25 cellular contexts compared by ENCODE assay signal in the genomic region with DNA sequence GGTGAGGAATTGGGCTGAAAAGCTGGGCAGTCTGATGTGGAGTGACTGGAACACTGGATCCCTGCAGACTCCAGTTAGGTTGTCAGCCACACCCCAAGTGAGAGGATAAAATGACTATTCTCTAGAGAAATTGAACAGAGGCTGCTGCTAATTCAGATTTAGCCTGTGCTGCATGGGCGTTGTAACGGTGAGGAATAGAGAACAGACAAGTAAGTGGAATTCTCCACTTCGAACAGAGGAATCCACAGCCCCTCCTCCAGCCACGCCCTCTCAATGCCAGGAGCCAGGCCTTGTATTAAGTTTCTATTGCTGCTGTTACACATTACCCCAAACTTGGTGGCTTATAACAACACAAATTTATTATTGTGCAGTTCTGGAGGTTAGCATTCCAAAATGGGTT.
"Had no signal": no experiment of that assay in that cellular context is flagged by ENCODE, and none has a peak within 500 bp of the region (broad histone marks: within the 10 kb centered on the region; RNA-seq: fewer than 3 reads in every experiment).

No MANE protein-coding gene starts in this region.

- H3K4me2 ChIP-seq: neural progenitor cell had no signal

- DNase-seq: naive thymus-derived CD4-positive, alpha-beta T cell; natural killer cell; occipital lobe; pancreas; right lobe of liver; sigmoid colon; small intestine; spleen; stimulated activated CD4-positive, alpha-beta T cell treated with anti-CD3 and anti-CD28 coated beads, Interleukin-12 subunit alpha, Interleukin-12 subunit beta, amount 100 ng/mL, for 4 hours; stimulated activated CD4-positive, alpha-beta T cell treated with anti-CD3 and anti-CD28 coated beads, Interleukin-1b, Interleukin-23, amount 100 ng/mL, for 48 hours; stimulated activated CD4-positive, alpha-beta T cell treated with anti-CD3 and anti-CD28 coated beads, Interleukin-4, amount 100 ng/mL, for 1 hour; stimulated activated CD4-positive, alpha-beta T cell treated with anti-CD3 and anti-CD28 coated beads, Interleukin-4, amount 100 ng/mL, for 4 hours; stimulated activated CD8-positive, alpha-beta memory T cell treated with anti-CD3 and anti-CD28 coated beads, Interleukin-4, amount 100 ng/mL, for 48 hours; stimulated activated naive CD4-positive, alpha-beta T cell; stimulated activated naive CD8-positive, alpha-beta T cell treated with anti-CD3 and anti-CD28 coated beads, Interleukin-15, amount 100 ng/mL, for 72 hours; stimulated activated naive CD8-positive, alpha-beta T cell treated with anti-CD3 and anti-CD28 coated beads, Interleukin-15, Interleukin-2, amounts not matched to agents 100 U/mL and 50 U/mL, for 24 hours; substantia nigra; testis; tibial artery; transverse colon; upper lobe of right lung; uterus had no signal

- H3K4me3 ChIP-seq: neural progenitor cell, pancreas, prostate gland, right lobe of liver, sigmoid colon, spleen, suprapubic skin, testis, tibial artery, transverse colon, upper lobe of right lung, uterus had no signal

- H3K27me3 ChIP-seq: neural progenitor cell, pancreas, right lobe of liver, sigmoid colon, spleen, suprapubic skin, testis, tibial artery, transverse colon, upper lobe of right lung, uterus had no signal

- H3K27ac ChIP-seq: neural progenitor cell, pancreas, prostate gland, right lobe of liver, sigmoid colon, spleen, suprapubic skin, testis, tibial artery, transverse colon, upper lobe of right lung, uterus had no signal

- H3K9me3 ChIP-seq: pancreas, prostate gland, right lobe of liver, sigmoid colon, suprapubic skin, testis, tibial artery, transverse colon, upper lobe of right lung, uterus had no signal

- H3K9ac ChIP-seq: neural progenitor cell had no signal

- H3K36me3 ChIP-seq: neural progenitor cell, pancreas, prostate gland, right lobe of liver, sigmoid colon, spleen, suprapubic skin, tibial artery, transverse colon, upper lobe of right lung, uterus had no signal

- H3K4me1 ChIP-seq: neural progenitor cell, pancreas, prostate gland, right lobe of liver, sigmoid colon, spleen, suprapubic skin, testis, tibial artery, transverse colon, upper lobe of right lung, uterus had no signal

- H2AFZ ChIP-seq: neural progenitor cell had no signal
